9 cellular contexts compared by ENCODE assay signal in the genomic region with DNA sequence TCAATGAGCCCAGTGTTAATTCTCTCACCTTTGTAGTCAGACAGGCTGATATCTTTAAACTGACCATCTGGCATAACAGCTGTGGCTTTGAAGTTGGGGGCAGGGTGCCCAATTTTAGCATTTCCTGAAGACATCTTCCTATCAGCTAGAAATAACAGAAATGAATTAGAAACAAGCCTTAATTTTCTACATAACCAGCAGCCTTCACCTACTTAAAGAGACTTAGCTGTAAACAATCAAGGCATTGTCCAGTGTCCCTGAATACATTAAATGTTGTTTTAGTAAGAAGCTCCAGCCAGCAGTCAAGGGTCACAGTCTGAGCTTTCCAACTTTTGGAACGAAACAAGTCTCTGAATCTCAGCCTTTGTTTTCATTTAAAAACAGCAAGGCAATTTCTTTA. TPM values are rescaled to one million over a fixed set of nuclear protein-coding genes. Genes with fewer than 3 reads are reported as not detected.
A peak's percentile ranks its signal among the peaks of the same experiment; 100 is the strongest.
DNase-seq lines count a peak whose midpoint lies in the region; ATAC-seq, FAIRE-seq and TF ChIP-seq lines count a peak whose summit lies in the region.
"Had no signal": no experiment of that assay in that cellular context is flagged by ENCODE, and none has a peak within 500 bp of the region (broad histone marks: within the 10 kb centered on the region; RNA-seq: fewer than 3 reads in every experiment).

No MANE protein-coding gene starts in this region.

- H3K4me3 Mint-ChIP-seq in activated naive CD4-positive, alpha-beta T cell treated with anti-CD3 and anti-CD28 coated beads, Interleukin-2, amount 50 U/mL, for 24 hours = peak overlapping the region; percentile 97
- peak overlapping the region; percentile 94 for H3K4me3 Mint-ChIP-seq in activated T-helper 17 cell treated with anti-CD3 and anti-CD28 coated beads, Interleukin-2, amount 50 U/mL, for 72 hours
- H3K4me3 Mint-ChIP-seq in immature natural killer cell (peak overlapping the region in 4 of 5 donors; percentile 36 to 67 (median 50)), type B pancreatic cell (peak overlapping the region; percentile 64)

- 6 to 21% (median 9%) methylated on average over 1 of the region's 1 CpG for WGBS in small intestine, 3 donors

- no peaks in the 10 kb centered on the region for H3K27me3 Mint-ChIP-seq in activated naive CD4-positive, alpha-beta T cell treated with anti-CD3 and anti-CD28 coated beads, Interleukin-2, amount 50 U/mL, for 24 hours
- H3K27me3 Mint-ChIP-seq in activated T-helper 17 cell treated with anti-CD3 and anti-CD28 coated beads, Interleukin-2, amount 50 U/mL, for 72 hours = no peaks in the 10 kb centered on the region
- H3K27me3 Mint-ChIP-seq in immature natural killer cell (ENCODE audit: low read depth in 3 of 3) (peaks cover 5 to 10% (median 8%) of the 10 kb centered on the region in 3 donors), type B pancreatic cell (peaks cover 12% of the 10 kb centered on the region)

- H3K9me3 ChIP-seq in small intestine (ENCODE audit: control insufficient read depth, low read depth) = no peaks in the 10 kb centered on the region

- FAIRE-seq in small intestine (lab: Jason Lieb, UNC) = no peak
- FAIRE-seq: TTC549 had no signal

- H3K36me3 ChIP-seq in small intestine (ENCODE audit: control insufficient read depth in 2 of 2, insufficient read depth in 2 of 2, low read length in 2 of 2) = peaks cover 4 to 10% of the 10 kb centered on the region in 2 donors

- no peak overlapping the region for H3K27ac ChIP-seq in small intestine (ENCODE audit: low read depth in 1 of 2, low read length in 1 of 2)

- peak overlapping the region; percentile 62 for H3K27ac Mint-ChIP-seq in activated naive CD4-positive, alpha-beta T cell treated with anti-CD3 and anti-CD28 coated beads, Interleukin-2, amount 50 U/mL, for 24 hours
- H3K27ac Mint-ChIP-seq in activated T-helper 17 cell treated with anti-CD3 and anti-CD28 coated beads, Interleukin-2, amount 50 U/mL, for 72 hours = peak overlapping the region; percentile 6
- H3K27ac Mint-ChIP-seq in immature natural killer cell (peak overlapping the region in 2 of 6 donors; percentile 26 to 36), type B pancreatic cell (peak overlapping the region; percentile 53)

- H3K4me1 Mint-ChIP-seq in activated naive CD4-positive, alpha-beta T cell treated with anti-CD3 and anti-CD28 coated beads, Interleukin-2, amount 50 U/mL, for 24 hours = peaks cover 49% of the 10 kb centered on the region
- H3K4me1 Mint-ChIP-seq in activated T-helper 17 cell treated with anti-CD3 and anti-CD28 coated beads, Interleukin-2, amount 50 U/mL, for 72 hours = peaks cover 35% of the 10 kb centered on the region
- peaks cover 29 to 33% of the 10 kb centered on the region in 2 donors for H3K4me1 Mint-ChIP-seq in immature natural killer cell
- peaks cover 29% of the 10 kb centered on the region for H3K4me1 Mint-ChIP-seq in type B pancreatic cell (ENCODE audit: unreplicated experiment)

- H3K9me3 Mint-ChIP-seq in activated naive CD4-positive, alpha-beta T cell treated with anti-CD3 and anti-CD28 coated beads, Interleukin-2, amount 50 U/mL, for 24 hours = no peaks in the 10 kb centered on the region
- H3K9me3 Mint-ChIP-seq in activated T-helper 17 cell treated with anti-CD3 and anti-CD28 coated beads, Interleukin-2, amount 50 U/mL, for 72 hours = no peaks in the 10 kb centered on the region
- H3K9me3 Mint-ChIP-seq in immature natural killer cell (no peaks in the 10 kb centered on the region), type B pancreatic cell (no peaks in the 10 kb centered on the region)

- no peak for DNase-seq in activated naive CD4-positive, alpha-beta T cell treated with Interleukin-2 at 50 U/mL for 16 hours
- DNase-seq in immature natural killer cell = no peak
- no peak for DNase-seq in type B pancreatic cell (ENCODE audit: extremely low spot score, unreplicated experiment)
- no peak for DNase-seq in small intestine
- no peak for DNase-seq in SKM-1 (lab: John Stamatoyannopoulos, UW; ENCODE audit: unreplicated experiment)
- DNase-seq in EL = no peak

- no peaks in the 10 kb centered on the region for H3K27me3 ChIP-seq in small intestine (ENCODE audit: control insufficient read depth in 2 of 2, insufficient read depth in 2 of 2, low read length in 2 of 2)

- H3K4me1 ChIP-seq in small intestine (ENCODE audit: control insufficient read depth in 2 of 2, insufficient read depth in 1 of 2, low read depth in 1 of 2, low read length in 1 of 2) = peaks cover 0 to 2% of the 10 kb centered on the region in 2 donors

- peak overlapping the region in 1 of 2 donors; percentile 24 for H3K4me3 ChIP-seq in small intestine (ENCODE audit: low read depth in 1 of 2, low read length in 2 of 2)

- no peak for TF ChIP-seq CTCF in type B pancreatic cell (conservative IDR thresholded peaks at IDR 0.05)

- peaks cover 12% of the 10 kb centered on the region for H3K36me3 Mint-ChIP-seq in activated naive CD4-positive, alpha-beta T cell treated with anti-CD3 and anti-CD28 coated beads, Interleukin-2, amount 50 U/mL, for 24 hours
- peaks cover 84% of the 10 kb centered on the region for H3K36me3 Mint-ChIP-seq in activated T-helper 17 cell treated with anti-CD3 and anti-CD28 coated beads, Interleukin-2, amount 50 U/mL, for 72 hours (ENCODE audit: low read depth)
- H3K36me3 Mint-ChIP-seq in immature natural killer cell (peaks cover 11 to 28% (median 15%) of the 10 kb centered on the region in 3 donors), type B pancreatic cell (peaks cover 32% of the 10 kb centered on the region)

- no peak for ATAC-seq in activated T-helper 17 cell treated with anti-CD3 and anti-CD28 coated beads, Interleukin-2, amount 50 U/mL, for 72 hours (replicated peaks)

RNA-seq across cellular contexts. Expression of a gene that starts 2.8 kb away (rescaled TPM):
- total RNA-seq in activated T-helper 17 cell treated with anti-CD3 and anti-CD28 coated beads, Interleukin-2, amount 50 U/mL, for 72 hours = 100 to 1,000 TPM; 344 to 571 TPM
- polyA plus RNA-seq in immature natural killer cell = 100 to 1,000 TPM in 2 of 3 donors, 10 to 100 TPM in 1; 84.0 to 112 (median 112) TPM
- 255 and 335 TPM in 2 replicates for total RNA-seq in type B pancreatic cell (ENCODE audit: low replicate concordance)
- 1,000 to 10,000 TPM in 1 of 3 donors, 100 to 1,000 TPM in 2; 677 to 1,200 (median 884) TPM for polyA plus RNA-seq in small intestine

RNA-seq across cellular contexts. Expression of a gene that starts 18.8 kb away (rescaled TPM):
- total RNA-seq in activated T-helper 17 cell treated with anti-CD3 and anti-CD28 coated beads, Interleukin-2, amount 50 U/mL, for 72 hours = 1 to 10 TPM; 3.7 to 4.9 TPM
- 1 to 10 TPM in 1 of 3 donors, under 1 TPM in 1, not detected in 1; 0.41 to 2.0 TPM for polyA plus RNA-seq in immature natural killer cell
- total RNA-seq in type B pancreatic cell (ENCODE audit: low replicate concordance) = 8.0 and 12.7 TPM in 2 replicates
- polyA plus RNA-seq in small intestine = 1 to 10 TPM; 1.3 to 8.8 (median 1.6) TPM

RNA-seq across cellular contexts. Expression of a gene that starts 19.0 kb away (rescaled TPM):
- total RNA-seq in activated T-helper 17 cell treated with anti-CD3 and anti-CD28 coated beads, Interleukin-2, amount 50 U/mL, for 72 hours = 1 to 10 TPM; 3.4 TPM
- polyA plus RNA-seq in immature natural killer cell = 1 to 10 TPM; 3.6 to 5.3 (median 4.1) TPM
- 1.0 and 2.0 TPM in 2 replicates for total RNA-seq in type B pancreatic cell (ENCODE audit: low replicate concordance)
- 1 to 10 TPM in 2 of 3 donors, under 1 TPM in 1; 0.67 to 4.8 (median 1.6) TPM for polyA plus RNA-seq in small intestine

RNA-seq across cellular contexts. Expression of a gene that starts 27.9 kb away (rescaled TPM):
- total RNA-seq in activated T-helper 17 cell treated with anti-CD3 and anti-CD28 coated beads, Interleukin-2, amount 50 U/mL, for 72 hours = 1 to 10 TPM; 2.7 to 8.9 TPM
- 1 to 10 TPM in 2 of 3 donors, not detected in 1; 1.8 to 3.3 TPM for polyA plus RNA-seq in immature natural killer cell
- total RNA-seq in type B pancreatic cell (ENCODE audit: low replicate concordance) = 6.7 and 7.9 TPM in 2 replicates
- polyA plus RNA-seq in small intestine = 10 to 100 TPM in 2 of 3 donors, 1 to 10 TPM in 1; 5.5 to 22.1 (median 12.7) TPM

RNA-seq across cellular contexts. Expression of a gene that starts 31.7 kb away (rescaled TPM):
- total RNA-seq in activated T-helper 17 cell treated with anti-CD3 and anti-CD28 coated beads, Interleukin-2, amount 50 U/mL, for 72 hours = 100 to 1,000 TPM; 121 to 151 TPM
- 100 to 1,000 TPM in 1 of 3 donors, 10 to 100 TPM in 2; 89.1 to 133 (median 94.6) TPM for polyA plus RNA-seq in immature natural killer cell
- total RNA-seq in type B pancreatic cell (ENCODE audit: low replicate concordance) = 179 and 185 TPM in 2 replicates
- polyA plus RNA-seq in small intestine = 100 to 1,000 TPM; 241 to 636 (median 364) TPM
